In genomic region chr5:56340196-56340980, GRCh38 we compare ENCODE assay signal across 29 cellular contexts.
"Had no signal": no experiment of that assay in that cellular context is flagged by ENCODE, and none has a peak within 500 bp of the region (broad histone marks: within the 10 kb centered on the region; RNA-seq: fewer than 3 reads in every experiment).

No MANE protein-coding gene starts in this region.

- H3K27me3 ChIP-seq: breast epithelium, colonic mucosa, heart right ventricle, left lung had no signal

- ATAC-seq: activated CD8-positive, alpha-beta T cell treated with anti-CD3 and anti-CD28 coated beads for 36 hours; activated T-cell treated with anti-CD3 and anti-CD28 coated beads, Interleukin-2, amount 50 U/mL, for 4 hours; activated T-helper 17 cell treated with anti-CD3 and anti-CD28 coated beads, Interleukin-2, amount 50 U/mL, for 72 hours; heart right ventricle; left lung; lower lobe of right lung; mucosa of descending colon; natural killer cell treated with Interleukin-12 subunit alpha and Interleukin-12 subunit beta and Interleukin-15 and Interleukin-18, amount 100 ng/mL, for 72 hours; sciatic nerve; stimulated activated effector memory CD8-positive, alpha-beta T cell treated with anti-CD3 and anti-CD28 coated beads, Interleukin-12 subunit alpha, Interleukin-12 subunit beta, amount 100 ng/mL, for 72 hours had no signal

- H3K9me3 ChIP-seq: colonic mucosa, thoracic aorta had no signal

- FAIRE-seq: endometrium, islet of Langerhans, small intestine, urothelium cell line had no signal

- H3K27ac Mint-ChIP-seq: activated CD8-positive, alpha-beta T cell treated with anti-CD3 and anti-CD28 coated beads for 36 hours; activated T-helper 17 cell treated with anti-CD3 and anti-CD28 coated beads, Interleukin-2, amount 50 U/mL, for 72 hours; natural killer cell treated with Interleukin-12 subunit alpha and Interleukin-12 subunit beta and Interleukin-15 and Interleukin-18, amount 100 ng/mL, for 72 hours; stimulated activated effector memory CD8-positive, alpha-beta T cell treated with anti-CD3 and anti-CD28 coated beads, Interleukin-12 subunit alpha, Interleukin-12 subunit beta, amount 100 ng/mL, for 72 hours; stimulated activated naive CD8-positive, alpha-beta T cell treated with anti-CD3 and anti-CD28 coated beads, Interleukin-15, Interleukin-2, amounts not matched to agents 100 ng/mL and 50 ng/mL, for 24 hours; T-helper 1 cell treated with Interleukin-12 subunit alpha and Interleukin-12 subunit beta and Interleukin-4 antibody, amounts not matched to agents 30 μg/mL and 1 μg/mL, for 36 hours had no signal

- H3K36me3 Mint-ChIP-seq: natural killer cell treated with Interleukin-12 subunit alpha and Interleukin-12 subunit beta and Interleukin-15 and Interleukin-18, amount 100 ng/mL, for 72 hours; stimulated activated effector memory CD8-positive, alpha-beta T cell treated with anti-CD3 and anti-CD28 coated beads, Interleukin-12 subunit alpha, Interleukin-12 subunit beta, amount 100 ng/mL, for 72 hours had no signal

- H3K4me1 Mint-ChIP-seq: activated T-helper 17 cell treated with anti-CD3 and anti-CD28 coated beads, Interleukin-2, amount 50 U/mL, for 72 hours; stimulated activated effector memory CD8-positive, alpha-beta T cell treated with anti-CD3 and anti-CD28 coated beads, Interleukin-12 subunit alpha, Interleukin-12 subunit beta, amount 100 ng/mL, for 72 hours had no signal

- H3K36me3 ChIP-seq: breast epithelium, colonic mucosa, heart right ventricle, left lung, lower lobe of right lung, thoracic aorta had no signal

- H3K27me3 Mint-ChIP-seq: activated CD8-positive, alpha-beta T cell treated with anti-CD3 and anti-CD28 coated beads for 36 hours; activated T-helper 17 cell treated with anti-CD3 and anti-CD28 coated beads, Interleukin-2, amount 50 U/mL, for 72 hours; stimulated activated naive CD8-positive, alpha-beta T cell treated with anti-CD3 and anti-CD28 coated beads, Interleukin-15, Interleukin-2, amounts not matched to agents 100 ng/mL and 50 ng/mL, for 24 hours had no signal

- H3K4me3 ChIP-seq: breast epithelium, colonic mucosa, heart right ventricle, left lung, lower lobe of right lung, mucosa of descending colon, thoracic aorta had no signal

- H3K27ac ChIP-seq: breast epithelium, colonic mucosa, heart right ventricle, left lung, lower lobe of right lung, thoracic aorta had no signal

- DNase-seq: activated CD4-positive, alpha-beta T cell treated with anti-CD3 and anti-CD28 coated beads, Interleukin-2, amount 50 U/mL, for 1 hour; activated CD8-positive, alpha-beta T cell treated with anti-CD3 and anti-CD28 coated beads for 36 hours; activated gamma-delta T cell treated with Interleukin-2 at 50 U/mL for 16 hours; activated naive CD4-positive, alpha-beta T cell treated with anti-CD3 and anti-CD28 coated beads, Interleukin-2, amount 50 U/mL, for 16 hours; activated T-cell treated with anti-CD3 and anti-CD28 coated beads, Interleukin-2, amount 50 U/mL, for 4 hours; amygdala; colonic mucosa; effector CD8-positive, alpha-beta T cell; foreskin melanocyte; heart right ventricle; left lung; lower lobe of right lung; mucosa of descending colon; small intestine; stimulated activated CD4-positive, alpha-beta T cell treated with anti-CD3 and anti-CD28 coated beads, Interleukin-4, amount 100 ng/mL, for 24 hours; SW 1271; T1000; trophoblast cell had no signal

- H3K4me1 ChIP-seq: breast epithelium, colonic mucosa, heart right ventricle, left lung, lower lobe of right lung had no signal

- H3K4me3 Mint-ChIP-seq: activated CD8-positive, alpha-beta T cell treated with anti-CD3 and anti-CD28 coated beads for 36 hours; activated T-cell treated with anti-CD3 and anti-CD28 coated beads, Interleukin-2, amount 50 U/mL, for 4 hours; activated T-helper 17 cell treated with anti-CD3 and anti-CD28 coated beads, Interleukin-2, amount 50 U/mL, for 72 hours; natural killer cell treated with Interleukin-12 subunit alpha and Interleukin-12 subunit beta and Interleukin-15 and Interleukin-18, amount 100 ng/mL, for 72 hours; stimulated activated effector memory CD8-positive, alpha-beta T cell treated with anti-CD3 and anti-CD28 coated beads, Interleukin-12 subunit alpha, Interleukin-12 subunit beta, amount 100 ng/mL, for 72 hours; stimulated activated naive CD8-positive, alpha-beta T cell treated with anti-CD3 and anti-CD28 coated beads, Interleukin-15, Interleukin-2, amounts not matched to agents 100 ng/mL and 50 ng/mL, for 24 hours; T-helper 1 cell treated with Interleukin-12 subunit alpha and Interleukin-12 subunit beta and Interleukin-4 antibody, amounts not matched to agents 30 μg/mL and 1 μg/mL, for 36 hours had no signal
